ENCODE assay signal across 8 cellular contexts in the genomic region with DNA sequence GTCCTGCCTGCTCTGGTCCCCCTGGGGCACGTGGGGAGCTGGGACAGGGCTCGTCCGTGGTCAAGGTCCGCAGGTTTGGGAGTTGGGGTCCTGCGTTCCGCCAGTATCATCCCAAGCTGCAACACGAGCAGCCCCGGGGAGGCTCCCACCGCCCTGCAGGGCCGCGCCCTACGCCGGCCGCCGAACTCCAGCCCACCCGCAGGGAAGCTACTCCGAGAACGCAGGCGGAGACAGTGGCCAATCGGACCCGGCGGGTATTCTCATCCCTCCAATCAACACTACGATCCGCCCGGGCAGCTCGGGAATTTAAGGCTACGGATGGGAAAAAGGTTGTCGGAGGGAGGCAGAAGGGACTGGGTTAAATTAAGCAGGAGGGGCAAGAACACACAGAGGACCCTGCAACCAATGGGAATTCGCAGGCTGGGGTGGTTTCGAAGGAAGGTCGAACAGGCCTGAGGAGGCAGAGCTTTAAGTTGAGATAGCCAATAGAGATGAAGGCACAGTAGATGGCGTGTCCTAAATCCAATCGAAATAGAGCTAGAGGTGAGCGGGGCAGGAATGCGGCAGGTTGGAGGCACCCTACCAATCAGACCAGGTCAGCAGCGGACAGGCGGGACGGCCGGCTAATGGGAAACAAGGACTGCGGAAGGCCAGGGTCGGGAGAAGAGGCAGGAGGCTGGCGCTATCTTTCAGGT. TPM values are rescaled to one million over a fixed set of nuclear protein-coding genes. Genes with fewer than 3 reads are reported as not detected.
DNase-seq lines count a peak whose midpoint lies in the region; TF ChIP-seq lines count a peak whose summit lies in the region.

No MANE protein-coding gene starts in this region.

- TF ChIP-seq POLR2A in Raji (IDR thresholded peaks at IDR 0.05; ENCODE audit: insufficient read depth, low read depth, low read length): peak; percentile 19; the same call in 1 of the 2 replicates

- DNase-seq in GF-D8 (lab: John Stamatoyannopoulos, UW): peak; percentile 94
- peak; percentile 99 for DNase-seq in HAP-1 (ENCODE audit: low spot score in 2 of 2)
- peak; percentile 97 for DNase-seq in MG63
- peak; percentile 97 for DNase-seq in activated naive CD4-positive, alpha-beta T cell treated with anti-CD3 and anti-CD28 coated beads for 36 hours
- peak; percentile 99 for DNase-seq in germinal center (ENCODE audit: low spot score)
- DNase-seq in superior temporal gyrus (ENCODE audit: extremely low spot score): peak; percentile 99

- no peaks in the 10 kb centered on the region for H3K9me3 Mint-ChIP-seq in activated naive CD4-positive, alpha-beta T cell treated with anti-CD3 and anti-CD28 coated beads for 36 hours

- no peak overlapping the region for H3K4me3 Mint-ChIP-seq in activated naive CD4-positive, alpha-beta T cell treated with anti-CD3 and anti-CD28 coated beads for 36 hours

- no peak for TF ChIP-seq CTCF in neutrophil (IDR thresholded peaks at IDR 0.05)

- no peaks in the 10 kb centered on the region for H3K27me3 Mint-ChIP-seq in activated naive CD4-positive, alpha-beta T cell treated with anti-CD3 and anti-CD28 coated beads for 36 hours (ENCODE audit: low read depth)

- H3K27ac ChIP-seq in neutrophil: peak overlapping the region; percentile 98

- peak overlapping the region; percentile 86 for H3K4me3 ChIP-seq in HAP-1
- peak overlapping the region; percentile 77 for H3K4me3 ChIP-seq in MG63
- H3K4me3 ChIP-seq in neutrophil (ENCODE audit: low read depth in 1 of 2, low read length in 1 of 2): peak overlapping the region; percentile 61 to 100

- H3K27me3 ChIP-seq in HAP-1 (ENCODE audit: low read depth): no peaks in the 10 kb centered on the region
- H3K27me3 ChIP-seq in MG63: no peaks in the 10 kb centered on the region
- H3K27me3 ChIP-seq in neutrophil: no peaks in the 10 kb centered on the region

- H3K36me3 Mint-ChIP-seq in activated naive CD4-positive, alpha-beta T cell treated with anti-CD3 and anti-CD28 coated beads for 36 hours (ENCODE audit: low read depth): peaks cover 25% of the 10 kb centered on the region

- H3K9me3 ChIP-seq in HAP-1 (0 out of 2 replicates have a peak, but pooled peaks cover 6% of the 10 kb centered on the region), MG63 (no peaks in the 10 kb centered on the region), neutrophil (no peaks in the 10 kb centered on the region)

- in situ Hi-C loops in HAP-1 (cut with MboI; ENCODE audit: low sequenced_read_pairs): no loop called here

- CTCF ChIA-PET in activated naive CD4-positive, alpha-beta T cell treated with anti-CD3 and anti-CD28 coated beads for 36 hours (lab: Charles Lee): interaction anchor here (1.0 to 3.0 kb wide), 7 partner anchors 10 to 58 kb away, joined by 3 to 18 read pairs (median 4); partner anchors contain the start of genes CAMTA2, RNF167 and SLC25A11

- intact Hi-C loops in activated naive CD4-positive, alpha-beta T cell treated with anti-CD3 and anti-CD28 coated beads for 36 hours (cut with micrococcal nuclease): loop anchor here (1.0 to 5.0 kb wide), 8 partner anchors 19 to 470 kb away; partner anchors contain the start of genes ARRB2, C1QBP, CAMTA2 and INCA1

- H3K4me1 ChIP-seq in HAP-1 (peaks cover 17% of the 10 kb centered on the region), neutrophil (ENCODE audit: control insufficient read depth in 1 of 2, insufficient read depth in 1 of 2, low read depth in 1 of 2, low read length in 1 of 2) (peaks cover 32 to 35% of the 10 kb centered on the region in 2 experiments)

- H3K4me1 Mint-ChIP-seq in activated naive CD4-positive, alpha-beta T cell treated with anti-CD3 and anti-CD28 coated beads for 36 hours (ENCODE audit: low read depth): peaks cover 39% of the 10 kb centered on the region

- peaks cover 33% of the 10 kb centered on the region for H3K36me3 ChIP-seq in HAP-1 (replicated peaks)
- peaks cover 42% of the 10 kb centered on the region for H3K36me3 ChIP-seq in MG63
- peaks cover 36% of the 10 kb centered on the region for H3K36me3 ChIP-seq in neutrophil

- no peak overlapping the region for H3K27ac Mint-ChIP-seq in activated naive CD4-positive, alpha-beta T cell treated with anti-CD3 and anti-CD28 coated beads for 36 hours

RNA-seq across cellular contexts. Expression of gene SPAG7, which starts 0.6 kb away (rescaled TPM):
- 32.2 and 88.3 TPM in 2 replicates for total RNA-seq in MG63 (2014; rRNA removed; shearing (Covaris generic); ENCODE audit: low replicate concordance)
- 10 to 100 TPM; 68.6 to 70.2 TPM for total RNA-seq in activated naive CD4-positive, alpha-beta T cell treated with anti-CD3 and anti-CD28 coated beads for 36 hours

RNA-seq across cellular contexts. Expression of gene ENO3, which starts 16.1 kb away (rescaled TPM):
- 1.3 TPM in 1 of 2 replicates, not detected in the other for total RNA-seq in MG63 (2014; rRNA removed; shearing (Covaris generic); ENCODE audit: low replicate concordance)
- total RNA-seq in activated naive CD4-positive, alpha-beta T cell treated with anti-CD3 and anti-CD28 coated beads for 36 hours: 10 to 100 TPM; 26.7 to 28.9 TPM

RNA-seq across cellular contexts. Expression of gene PFN1, which starts 18.7 kb away (rescaled TPM):
- 182 and 263 TPM in 2 replicates for total RNA-seq in MG63 (2014; rRNA removed; shearing (Covaris generic); ENCODE audit: low replicate concordance)
- 1,000 to 10,000 TPM; 1,812 to 1,876 TPM for total RNA-seq in activated naive CD4-positive, alpha-beta T cell treated with anti-CD3 and anti-CD28 coated beads for 36 hours

RNA-seq across cellular contexts. Expression of gene CAMTA2, which starts 20.5 kb away (rescaled TPM):
- 1.9 and 5.6 TPM in 2 replicates for total RNA-seq in MG63 (2014; rRNA removed; shearing (Covaris generic); ENCODE audit: low replicate concordance)
- 10 to 100 TPM; 79.1 to 79.5 TPM for total RNA-seq in activated naive CD4-positive, alpha-beta T cell treated with anti-CD3 and anti-CD28 coated beads for 36 hours

RNA-seq across cellular contexts. Expression of gene RNF167, which starts 26.9 kb away (rescaled TPM):
- 20.4 and 29.9 TPM in 2 replicates for total RNA-seq in MG63 (2014; rRNA removed; shearing (Covaris generic); ENCODE audit: low replicate concordance)
- total RNA-seq in activated naive CD4-positive, alpha-beta T cell treated with anti-CD3 and anti-CD28 coated beads for 36 hours: 100 to 1,000 TPM; 133 to 140 TPM

Comparison
In these comparisons a context has a peak if more than half of its experiments do, and no peak if none do; other contexts are left out.
1. Peak in every context shown above with its lines: DNase-seq, H3K4me3 ChIP-seq and H3K27ac ChIP-seq.
2. RNA of gene ENO3, which starts 16.1 kb away (total RNA-seq): 26.7 to 28.9 TPM in activated naive CD4-positive, alpha-beta T cell treated with anti-CD3 and anti-CD28 coated beads for 36 hours; 1.3 TPM in MG63; every median in the first group is over 10 times any median in the second.